8 cellular contexts compared by ENCODE assay signal in the genomic region with DNA sequence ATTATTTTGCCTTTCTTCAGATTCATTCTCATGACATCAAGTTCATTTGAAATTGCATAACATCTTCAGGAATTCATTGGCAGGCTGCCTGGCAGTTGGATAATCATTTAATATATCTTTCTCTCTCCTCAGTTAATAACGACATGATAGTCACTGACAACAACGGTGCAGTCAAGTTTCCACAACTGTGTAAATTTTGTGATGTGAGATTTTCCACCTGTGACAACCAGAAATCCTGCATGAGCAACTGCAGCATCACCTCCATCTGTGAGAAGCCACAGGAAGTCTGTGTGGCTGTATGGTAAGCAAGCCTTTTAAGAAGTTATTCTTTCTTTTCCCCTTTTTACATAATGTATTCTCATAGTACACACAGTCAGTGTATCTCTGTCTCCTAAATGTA. TPM values are rescaled to one million over a fixed set of nuclear protein-coding genes. Genes with fewer than 3 reads are reported as not detected.
DNase-seq lines count a peak whose midpoint lies in the region; ATAC-seq and TF ChIP-seq lines count a peak whose summit lies in the region.

No MANE protein-coding gene starts in this region.

- no peak overlapping the region for H2AFZ ChIP-seq in Loucy (ENCODE audit: low read length)

- H3K9me2 ChIP-seq in Loucy (replicated peaks; ENCODE audit: low read depth, low read length): no peaks in the 10 kb centered on the region

- H3K9me3 ChIP-seq in Loucy (ENCODE audit: insufficient read depth, low read depth, low read length) (no peaks in the 10 kb centered on the region), thymus (ENCODE audit: control insufficient read depth) (no peaks in the 10 kb centered on the region)

- peak overlapping the region; percentile 89 for H3K27ac ChIP-seq in thymus (ENCODE audit: low read depth)

- no peaks in the 10 kb centered on the region for H3K27me3 ChIP-seq in Loucy (ENCODE audit: insufficient read depth, low read length, poor library complexity, severe bottlenecking)
- no peaks in the 10 kb centered on the region for H3K27me3 ChIP-seq in thymus (ENCODE audit: control insufficient read depth, insufficient read depth)

- H3F3A ChIP-seq in Loucy (ENCODE audit: low read depth): peaks cover 34% of the 10 kb centered on the region

- WGBS in thymus: under 1% methylated on average over 2 of the region's 2 CpGs

- DNase-seq in GF-D8 (lab: John Stamatoyannopoulos, UW): peak; percentile 78
- DNase-seq in activated naive CD4-positive, alpha-beta T cell treated with anti-CD3 and anti-CD28 coated beads, Interleukin-2, amount 50 U/mL, for 16 hours: peak; percentile 60
- peak; percentile 82 for DNase-seq in kidney tubule cell (ENCODE audit: low spot score)
- no peak for DNase-seq in T1000 (lab: John Stamatoyannopoulos, UW)
- DNase-seq in NCI-H2227 (lab: John Stamatoyannopoulos, UW; ENCODE audit: unreplicated experiment): no peak

- peak overlapping the region; percentile 90 for H3K4me2 ChIP-seq in Loucy (ENCODE audit: low read depth, low read length, poor library complexity, severe bottlenecking)

- no peaks in the 10 kb centered on the region for H4K20me1 ChIP-seq in Loucy (ENCODE audit: insufficient read depth, low read length, poor library complexity, severe bottlenecking)

- ATAC-seq in GM21576 (IDR thresholded peaks at IDR 0.05; ENCODE audit: unreplicated experiment): peak; percentile 52

- H3K4me3 ChIP-seq in Loucy (ENCODE audit: low read length, poor library complexity, severe bottlenecking) (peak overlapping the region; percentile 67), thymus (ENCODE audit: low read length) (no peak overlapping the region)

- TF ChIP-seq CTCF in Loucy (conservative IDR thresholded peaks at IDR 0.05; ENCODE audit: low read length): no peak

- H3K36me3 ChIP-seq in Loucy (ENCODE audit: insufficient read depth, low read length) (peaks cover 44% of the 10 kb centered on the region), thymus (ENCODE audit: control insufficient read depth, insufficient read depth) (peaks cover 13% of the 10 kb centered on the region)

- H3K4me1 ChIP-seq in Loucy (ENCODE audit: insufficient read depth, low read length, poor library complexity, severe bottlenecking) (peaks cover 93% of the 10 kb centered on the region), thymus (ENCODE audit: control insufficient read depth, insufficient read depth, low read length) (peaks cover 51% of the 10 kb centered on the region)

- H3K79me2 ChIP-seq in Loucy (ENCODE audit: insufficient read depth, low read length): peaks cover 79% of the 10 kb centered on the region

- peak overlapping the region; percentile 79 for H3K9ac ChIP-seq in Loucy (ENCODE audit: low read depth, low read length, poor library complexity, severe bottlenecking)

RNA-seq across cellular contexts. Expression of gene TGFBR2, which starts 38.2 kb away (rescaled TPM):
- polyA plus RNA-seq in thymus: 51.3 TPM

Comparison
In these comparisons a context has a peak if more than half of its experiments do, and no peak if none do; other contexts are left out.
1. DNase-seq: peak in GF-D8 (single experiment), activated naive CD4-positive, alpha-beta T cell treated with anti-CD3 and anti-CD28 coated beads, Interleukin-2, amount 50 U/mL, for 16 hours (single experiment) and kidney tubule cell (single experiment); none in T1000 (single experiment) and NCI-H2227 (single experiment).